In genomic region chrX:68755726-68756125, GRCh38 we compare ENCODE assay signal across 21 cellular contexts.
"Had no signal": no experiment of that assay in that cellular context is flagged by ENCODE, and none has a peak within 500 bp of the region (broad histone marks: within the 10 kb centered on the region; RNA-seq: fewer than 3 reads in every experiment).

No MANE protein-coding gene starts in this region.

- H3K4me3 ChIP-seq: MG63, SJSA1, SK-N-MC had no signal

- H3K27me3 ChIP-seq: MG63, SJSA1 had no signal

- H3K27ac ChIP-seq: SJSA1, SK-N-MC had no signal

- H3K36me3 ChIP-seq: MG63, SJSA1 had no signal

- H3K4me1 ChIP-seq: SJSA1 had no signal

- H3K9me3 ChIP-seq: MG63, SJSA1 had no signal

- DNase-seq: KBM-7, MG63, NCI-H1092, NCI-H1105 treated with DMSO at 0.1 percent for 48 hours, NCI-H1417 treated with DMSO at 0.1 percent for 48 hours, NCI-H146, NCI-H1694 treated with DMSO at 0.1 percent for 48 hours, NCI-H2029, NCI-H2081 treated with DMSO at 0.1 percent for 48 hours, NCI-H2171, NCI-H226, NCI-H446, NCI-H510A, NCI-H524 treated with DMSO at 0.1 percent for 48 hours, NCI-H69, NCI-H774, Right ventricle myocardium superior, RPMI8226, SIG-M5 had no signal
